In genomic region chr19:50952890-50953289, GRCh38 we compare ENCODE assay signal across 29 cellular contexts. TPM values are rescaled to one million over a fixed set of nuclear protein-coding genes. Genes with fewer than 3 reads are reported as not detected.
A peak's percentile ranks its signal among the peaks of the same experiment; 100 is the strongest.
DNase-seq lines count a peak whose midpoint lies in the region; ATAC-seq, FAIRE-seq and TF ChIP-seq lines count a peak whose summit lies in the region.
"Had no signal": no experiment of that assay in that cellular context is flagged by ENCODE, and none has a peak within 500 bp of the region (broad histone marks: within the 10 kb centered on the region; RNA-seq: fewer than 3 reads in every experiment).

TSS of gene KLK5 (minus strand) at chr19:50953038. CDS start at chr19:50952657, 381 bp downstream.

- no peaks in the 10 kb centered on the region for H3K36me3 Mint-ChIP-seq in activated CD8-positive, alpha-beta memory T cell treated with anti-CD3 and anti-CD28 coated beads, Interleukin-2, amount 10 ng/mL, durations not matched to agents 7 days and 5 days
- H3K36me3 Mint-ChIP-seq: CD4-positive, CD25-positive, alpha-beta regulatory T cell had no signal

- H2AFZ ChIP-seq in HCT116 (ENCODE audit: low read depth, low read length, poor library complexity, severe bottlenecking) (no peak within 1 kb of the TSS), keratinocyte (ENCODE audit: control insufficient read depth, low read length) (peak within 1 kb of the TSS; percentile 70)

- no peak for TF ChIP-seq RAD21 in HCT116 (IDR thresholded peaks at IDR 0.05; ENCODE audit: low read depth)

- BruUV-seq in HCT116 (replicated peaks; lab: Mats Ljungman, UMichigan): no TSS peak

- H3K4me1 ChIP-seq in HCT116 (ENCODE audit: control insufficient read depth in 1 of 2, insufficient read depth in 2 of 2, low read length in 2 of 2) (peaks cover 3 to 11% of the 10 kb centered on the region in 2 experiments; a peak in 1 of 4 replicates), keratinocyte (ENCODE audit: control insufficient read depth, extremely low read depth, insufficient read depth, low read length) (peaks cover 19% of the 10 kb centered on the region), testis (no peaks in the 10 kb centered on the region)

- dilution Hi-C loops in keratinocyte (cut with MboI; ENCODE audit: extremely low pct_ligation_motif_present, low sequenced_read_pairs): no loop called here

- H3K9me2 ChIP-seq in HCT116 (ENCODE audit: insufficient read depth): no peaks in the 10 kb centered on the region

- no peaks in the 10 kb centered on the region for H3K4me1 Mint-ChIP-seq in activated CD8-positive, alpha-beta memory T cell treated with anti-CD3 and anti-CD28 coated beads, Interleukin-2, amount 10 ng/mL, durations not matched to agents 7 days and 5 days
- H3K4me1 Mint-ChIP-seq: CD4-positive, CD25-positive, alpha-beta regulatory T cell; central memory CD8-positive, alpha-beta T cell had no signal

- H3K4me2 ChIP-seq in HCT116 (ENCODE audit: low read length) (no peak within 1 kb of the TSS), keratinocyte (ENCODE audit: control insufficient read depth, extremely low read depth, insufficient read depth, low read depth, low read length) (peak within 1 kb of the TSS; percentile 94)
- H3K4me2 ChIP-seq: KMS-11 had no signal

- TF ChIP-seq POLR2A in HCT116 (IDR thresholded peaks at IDR 0.05; ENCODE audit: borderline replicate concordance, extremely low read depth, insufficient read depth, insufficient read length) (no peak), testis (IDR thresholded peaks at IDR 0.05) (no peak)

- H4K20me1 ChIP-seq in HCT116 (ENCODE audit: insufficient read depth) (no peaks in the 10 kb centered on the region), keratinocyte (ENCODE audit: control insufficient read depth, extremely low read depth, insufficient read depth, low read length) (no peaks in the 10 kb centered on the region)

- DNase-seq in HCT116 (ENCODE audit: low read depth, low spot score) (no peak), astrocyte of the hippocampus (ENCODE audit: low read depth, low spot score) (peak; percentile 16), keratinocyte (ENCODE audit: low read depth, low spot score) (no peak), testis (no peak), ecto neural progenitor cell (ENCODE audit: low spot score) (no peak)
- no peak for DNase-seq in activated CD8-positive, alpha-beta memory T cell treated with anti-CD3 and anti-CD28 coated beads, Interleukin-2, amount 10 ng/mL, durations not matched to agents 7 days and 5 days
- DNase-seq: activated CD4-positive, CD25-positive, alpha-beta regulatory T cell treated with anti-CD3 and anti-CD28 coated beads, Interleukin-2, amount 50 U/mL, for 72 hours; activated naive CD4-positive, alpha-beta T cell treated with anti-CD3 and anti-CD28 coated beads, Interleukin-2, amount 50 U/mL, for 16 hours; CD4-positive, CD25-positive, alpha-beta regulatory T cell; dorsolateral prefrontal cortex; left cardiac atrium; midbrain; NCI-H187 treated with DMSO at 0.1 percent for 48 hours; NCI-H2227 treated with DMSO at 0.1 percent for 48 hours; NCI-H82; SHP77 treated with DMSO at 0.1 percent for 48 hours; stimulated activated CD4-positive, alpha-beta T cell treated with anti-CD3 and anti-CD28 coated beads, Interleukin-1b, Interleukin-23, amount 100 ng/mL, for 48 hours; stimulated activated naive B cell treated with anti-CD40 and anti-IgM and Interleukin-4, amounts not matched to agents 10 μg/mL and 1 μg/mL and 100 μg/mL, for 72 hours; SW 1271 had no signal

- H3K27me3 ChIP-seq in HCT116 (ENCODE audit: insufficient read depth, low read length) (no peaks in the 10 kb centered on the region), keratinocyte (ENCODE audit: control insufficient read depth, extremely low read depth, insufficient read depth, low read length) (no peaks in the 10 kb centered on the region), testis (no peaks in the 10 kb centered on the region)

- H3K27ac Mint-ChIP-seq in activated CD8-positive, alpha-beta memory T cell treated with anti-CD3 and anti-CD28 coated beads, Interleukin-2, amount 10 ng/mL, durations not matched to agents 7 days and 5 days: no peak within 1 kb of the TSS
- H3K27ac Mint-ChIP-seq: CD4-positive, CD25-positive, alpha-beta regulatory T cell; stimulated activated naive B cell treated with anti-CD40 and anti-IgM and Interleukin-4, amounts not matched to agents 10 μg/mL and 1 μg/mL and 100 μg/mL, for 72 hours had no signal

- no peaks in the 10 kb centered on the region for H3K9me3 Mint-ChIP-seq in activated CD8-positive, alpha-beta memory T cell treated with anti-CD3 and anti-CD28 coated beads, Interleukin-2, amount 10 ng/mL, durations not matched to agents 7 days and 5 days (ENCODE audit: low read depth)
- H3K9me3 Mint-ChIP-seq: central memory CD8-positive, alpha-beta T cell had no signal

- ATAC-seq in HCT116: 0 out of 2 replicates have a peak, but pooled peaks have one; percentile 50
- ATAC-seq in activated CD8-positive, alpha-beta memory T cell treated with anti-CD3 and anti-CD28 coated beads, Interleukin-2, amount 10 ng/mL, durations not matched to agents 7 days and 5 days: no peak
- ATAC-seq in HG03469 (IDR thresholded peaks at IDR 0.05; ENCODE audit: unreplicated experiment): no peak
- ATAC-seq: stimulated activated naive B cell treated with anti-CD40 and anti-IgM and Interleukin-4, amounts not matched to agents 10 μg/mL and 1 μg/mL and 100 μg/mL, for 72 hours had no signal

- TF ChIP-seq CTCF in HCT116 (IDR thresholded peaks at IDR 0.05 in 2 of 3, conservative IDR thresholded peaks at IDR 0.05 in 1 of 3; ENCODE audit: borderline replicate concordance in 1 of 3, insufficient read depth in 1 of 3, low read depth in 2 of 3, low read length in 2 of 3) (no peak), keratinocyte (optimal IDR thresholded peaks at IDR 0.05 in 1 of 3, IDR thresholded peaks at IDR 0.05 in 1 of 3, conservative IDR thresholded peaks at IDR 0.05 in 1 of 3; ENCODE audit: extremely low read depth in 1 of 3, insufficient read depth in 2 of 3, low read length in 3 of 3) (peak in 2 of 3 experiments; percentile 3 to 7), testis (IDR thresholded peaks at IDR 0.05) (no peak)

- RAD21 ChIA-PET in HCT116 (lab: Charles Lee; ENCODE audit: low non-redundant PET in 1 of 2, low total read pairs in 2 of 2, uncharacterized antibody in 2 of 2, unreplicated experiment in 2 of 2): no interaction called here

- POLR2A ChIA-PET in HCT116 (lab: Charles Lee): no interaction called here

- no peak within 1 kb of the TSS for H3K9ac ChIP-seq in HCT116 (ENCODE audit: low read length)
- H3K9ac ChIP-seq in keratinocyte (ENCODE audit: control insufficient read depth, extremely low read depth, insufficient read depth, low read length): peak within 1 kb of the TSS; percentile 78
- H3K9ac ChIP-seq: KMS-11 had no signal

- H3K27ac ChIP-seq in HCT116 (ENCODE audit: low read depth, low read length) (no peak within 1 kb of the TSS), keratinocyte (ENCODE audit: control insufficient read depth, insufficient read depth, low read length) (peak within 1 kb of the TSS; percentile 55), testis (no peak within 1 kb of the TSS)
- H3K27ac ChIP-seq: dorsolateral prefrontal cortex, KMS-11, thoracic aorta had no signal

- CTCF ChIA-PET in HCT116 (lab: Charles Lee): no interaction called here
- CTCF ChIA-PET in activated CD8-positive, alpha-beta memory T cell treated with anti-CD3 and anti-CD28 coated beads, Interleukin-2, amount 10 ng/mL, durations not matched to agents 7 days and 5 days (lab: Charles Lee): no interaction called here

- H3K9me1 ChIP-seq in keratinocyte (ENCODE audit: control insufficient read depth, extremely low read depth, insufficient read depth, low read length): no peaks in the 10 kb centered on the region

- FAIRE-seq in keratinocyte (lab: Jason Lieb, UNC): peak; percentile 43

- H3K27me3 Mint-ChIP-seq in activated CD8-positive, alpha-beta memory T cell treated with anti-CD3 and anti-CD28 coated beads, Interleukin-2, amount 10 ng/mL, durations not matched to agents 7 days and 5 days: peaks cover 2% of the 10 kb centered on the region

- H3K9me3 ChIP-seq in HCT116 (ENCODE audit: control insufficient read depth in 1 of 2, insufficient read depth in 1 of 2, low read depth in 1 of 2, low read length in 2 of 2) (no peaks in the 10 kb centered on the region), keratinocyte (ENCODE audit: control insufficient read depth, low read depth, low read length) (no peaks in the 10 kb centered on the region), testis (no peaks in the 10 kb centered on the region)
- H3K9me3 ChIP-seq: thoracic aorta had no signal

- 46 to 54% methylated on average over 8 of the region's 8 CpGs for WGBS in testis, 2 donors

- H3K4me3 ChIP-seq in HCT116 (replicated peaks in 1 of 2; ENCODE audit: low read depth in 1 of 2, low read length in 2 of 2): no peak within 1 kb of the TSS
- H3K4me3 ChIP-seq in keratinocyte (ENCODE audit: control insufficient read depth in 2 of 3, extremely low read depth in 1 of 3, insufficient read depth in 2 of 3, low read depth in 1 of 3, low read length in 3 of 3): peak within 1 kb of the TSS; percentile 59 to 72 (median 67)
- no peak within 1 kb of the TSS for H3K4me3 ChIP-seq in testis
- H3K4me3 ChIP-seq: dorsolateral prefrontal cortex, thoracic aorta had no signal

- H3K36me3 ChIP-seq in HCT116 (ENCODE audit: control insufficient read depth in 1 of 2, insufficient read depth in 2 of 2, low read length in 2 of 2) (no peaks in the 10 kb centered on the region), keratinocyte (ENCODE audit: control insufficient read depth in 2 of 2, extremely low read depth in 1 of 2, insufficient read depth in 2 of 2, low read length in 2 of 2) (peaks cover 6 to 9% of the 10 kb centered on the region in 2 experiments), testis (ENCODE audit: low read depth, missing control alignments) (no peaks in the 10 kb centered on the region)
- H3K36me3 ChIP-seq: thoracic aorta had no signal

- H3K79me2 ChIP-seq in HCT116 (ENCODE audit: insufficient read depth, low read length) (no peaks in the 10 kb centered on the region), keratinocyte (ENCODE audit: control insufficient read depth, insufficient read depth, low read length) (peaks cover 14% of the 10 kb centered on the region)

- intact Hi-C loops in HCT116 (cut with micrococcal nuclease) (no loop called here), testis (cut with DNase I; ENCODE audit: low total_unique reads) (no loop called here)

- no peak within 1 kb of the TSS for H3K4me3 Mint-ChIP-seq in activated CD8-positive, alpha-beta memory T cell treated with anti-CD3 and anti-CD28 coated beads, Interleukin-2, amount 10 ng/mL, durations not matched to agents 7 days and 5 days
- H3K4me3 Mint-ChIP-seq: CD4-positive, CD25-positive, alpha-beta regulatory T cell; central memory CD8-positive, alpha-beta T cell; stimulated activated naive B cell treated with anti-CD40 and anti-IgM and Interleukin-4, amounts not matched to agents 10 μg/mL and 1 μg/mL and 100 μg/mL, for 72 hours had no signal

RNA-seq across cellular contexts. Expression of gene KLK5, which starts in this region (rescaled TPM):
- total RNA-seq in HCT116 (2021; ENCODE audit: unreplicated experiment) (1.2 TPM), testis (10 to 100 TPM in 1 of 2 donors, 1 to 10 TPM in 1; 5.6 to 13.9 TPM)
- polyA plus RNA-seq in HCT116 (2012): 4.4 and 5.8 TPM in 2 replicates
- polyA plus RNA-seq in keratinocyte (425 to 882 TPM (median 477 TPM) in 3 replicates), testis (ENCODE audit: insufficient read depth, low read depth, low replicate concordance) (25.4 TPM)
- 136 TPM for polyA plus RNA-seq in keratinocyte (2011; ENCODE audit: low read depth)
- 541 and 572 TPM in 2 replicates for polyA plus RNA-seq in keratinocyte (2011; cell fraction: cytosol; rRNA removed)
- polyA plus RNA-seq in keratinocyte (2011; cell fraction: nucleus; rRNA removed): 466 and 483 TPM in 2 replicates
- 487 and 1,188 TPM in 2 replicates for polyA plus RNA-seq in keratinocyte (2012; ENCODE audit: low replicate concordance)
- polyA minus RNA-seq in keratinocyte: 346 to 800 TPM (median 621 TPM) in 3 replicates
- polyA minus RNA-seq in keratinocyte (2011; cell fraction: cytosol; rRNA and poly(A)+ RNA removed): 490 TPM
- 243 and 342 TPM in 2 replicates for polyA minus RNA-seq in keratinocyte (2011; cell fraction: nucleus; rRNA and poly(A)+ RNA removed)
- total RNA-seq in activated CD8-positive, alpha-beta memory T cell treated with anti-CD3 and anti-CD28 coated beads, Interleukin-2, amount 10 ng/mL, durations not matched to agents 7 days and 5 days: not detected
- total RNA-seq: activated CD8-positive, alpha-beta memory T cell treated with anti-CD3 and anti-CD28 coated beads for 36 hours; CD4-positive, CD25-positive, alpha-beta regulatory T cell; H4; HT1080; pulmonary artery endothelial cell; skeletal muscle tissue; thoracic aorta had no signal
- polyA plus RNA-seq: CD4-positive, CD25-positive, alpha-beta regulatory T cell; neural cell had no signal

Comparison
In these comparisons a context has a peak if more than half of its experiments do, and no peak if none do; other contexts are left out.
1. H3K4me3 ChIP-seq: peak in keratinocyte (3 of 3); none in HCT116 (0 of 2) and testis (0 of 2).
2. CTCF ChIP-seq: peak in keratinocyte (2 of 3); none in HCT116 (0 of 3) and testis (0 of 3).